In genomic region chr16:19329932-19330331, GRCh38 we compare ENCODE assay signal across 23 cellular contexts. TPM values are rescaled to one million over a fixed set of nuclear protein-coding genes. Genes with fewer than 3 reads are reported as not detected.
DNase-seq lines count a peak whose midpoint lies in the region; ATAC-seq, FAIRE-seq and TF ChIP-seq lines count a peak whose summit lies in the region.
"Had no signal": no experiment of that assay in that cellular context is flagged by ENCODE, and none has a peak within 500 bp of the region (broad histone marks: within the 10 kb centered on the region; RNA-seq: fewer than 3 reads in every experiment).

No MANE protein-coding gene starts in this region.

- no peak overlapping the region for H3K27ac ChIP-seq in HepG2 (ENCODE audit: extremely low read length, insufficient read depth, low read length)
- no peak overlapping the region for H3K27ac ChIP-seq in right lobe of liver
- H3K27ac ChIP-seq in RWPE2 (ENCODE audit: poor library complexity, severe bottlenecking) = peak overlapping the region; percentile 43
- H3K27ac ChIP-seq: BLaER1 treated with 17β-estradiol and CSF1 and Interleukin-3, amounts not matched to agents 10 nM and 100 nM had no signal

- no peak overlapping the region for H3K4me2 ChIP-seq in HepG2 (ENCODE audit: low read depth, low read length)

- no peaks in the 10 kb centered on the region for H3K9me3 ChIP-seq in HepG2 (ENCODE audit: low read length)
- no peaks in the 10 kb centered on the region for H3K9me3 ChIP-seq in right lobe of liver
- H3K9me3 ChIP-seq in RWPE2 (ENCODE audit: severe bottlenecking) = no peaks in the 10 kb centered on the region

- H3K79me2 ChIP-seq in HepG2 (ENCODE audit: insufficient read depth, low read length) = no peaks in the 10 kb centered on the region

- ATAC-seq in HepG2 = no peak
- no peak for ATAC-seq in right lobe of liver
- ATAC-seq in RWPE2 (ENCODE audit: low read depth) = peak; percentile 53; the same call in 1 of the 3 replicates
- ATAC-seq in HG02678 (IDR thresholded peaks at IDR 0.05; ENCODE audit: unreplicated experiment) = no peak
- no peak for ATAC-seq in GM21526 (IDR thresholded peaks at IDR 0.05; ENCODE audit: low FRiP score, unreplicated experiment)
- ATAC-seq: activated CD8-positive, alpha-beta T cell treated with anti-CD3 and anti-CD28 coated beads for 36 hours; left ventricle myocardium superior had no signal

- TF ChIP-seq CTCF in HepG2 (CRISPR knock-in tag; IDR thresholded peaks at IDR 0.05) (no peak), right lobe of liver (IDR thresholded peaks at IDR 0.05) (no peak), RWPE2 (IDR thresholded peaks at IDR 0.05; ENCODE audit: poor library complexity, severe bottlenecking) (no peak)

- 0 out of 2 replicates have a peak, but pooled peaks cover 5% of the 10 kb centered on the region for H3K4me1 ChIP-seq in HepG2 (ENCODE audit: insufficient read depth, low read length)
- H3K4me1 ChIP-seq in right lobe of liver = peaks cover 0 to 5% (median 0%) of the 10 kb centered on the region in 4 donors
- H3K4me1 ChIP-seq in RWPE2 (ENCODE audit: insufficient read depth, poor library complexity, severe bottlenecking) = no peaks in the 10 kb centered on the region

- in situ Hi-C loops in HepG2 (cut with HindIII; ENCODE audit: extremely low pct_ligation_motif_present, low pct_unique_long_range_greater_than_20kb) = no loop called here

- no peak overlapping the region for H3K4me3 ChIP-seq in HepG2 (replicated peaks in 1 of 3; ENCODE audit: insufficient read depth in 1 of 3, low read depth in 2 of 3, low read length in 3 of 3)
- H3K4me3 ChIP-seq in right lobe of liver = no peak overlapping the region
- H3K4me3 ChIP-seq in RWPE2 (ENCODE audit: severe bottlenecking) = no peak overlapping the region
- H3K4me3 ChIP-seq: BLaER1 treated with 17β-estradiol and CSF1 and Interleukin-3, amounts not matched to agents 10 nM and 100 nM had no signal

- H2AFZ ChIP-seq in HepG2 (ENCODE audit: low read length) = no peak overlapping the region

- no peaks in the 10 kb centered on the region for H3K36me3 ChIP-seq in HepG2 (replicated peaks in 1 of 2; ENCODE audit: control insufficient read depth in 1 of 2, insufficient read depth in 2 of 2, low read length in 2 of 2)
- no peaks in the 10 kb centered on the region for H3K36me3 ChIP-seq in right lobe of liver
- H3K36me3 ChIP-seq in RWPE2 (ENCODE audit: low read depth) = no peaks in the 10 kb centered on the region
- H3K36me3 ChIP-seq: BLaER1 treated with 17β-estradiol and CSF1 and Interleukin-3, amounts not matched to agents 10 nM and 100 nM had no signal

- CTCF ChIA-PET in HepG2 (lab: Yijun Ruan, JAX; ENCODE audit: low intra/inter-chr PET ratio, low total read pairs) = no interaction called here

- FAIRE-seq in HepG2 (lab: Jason Lieb, UNC) = no peak
- FAIRE-seq: A204.1, G401.6 had no signal

- DNase-seq in HepG2 (ENCODE audit: low spot score) (no peak), right lobe of liver (no peak), RWPE2 (ENCODE audit: low spot score) (no peak), islet precursor cell (peak; percentile 81), amniotic stem cell (lab: John Stamatoyannopoulos, UW) (no peak), posterior cingulate gyrus (no peak)
- DNase-seq: activated CD4-positive, CD25-positive, alpha-beta regulatory T cell; activated CD8-positive, alpha-beta T cell treated with anti-CD3 and anti-CD28 coated beads for 36 hours; activated naive CD4-positive, alpha-beta T cell treated with Interleukin-2 at 50 U/mL for 16 hours; activated T-cell treated with anti-CD3 and anti-CD28 coated beads, Interleukin-2, amount 50 U/mL, for 24 hours; effector memory CD4-positive, alpha-beta T cell; head of caudate nucleus; left ventricle myocardium superior; NCI-H1417; NCI-H510A; T1000 had no signal

- intact Hi-C loops in HepG2 (cut with micrococcal nuclease; ENCODE audit: unreplicated experiment) = no loop called here
- intact Hi-C loops in right lobe of liver (cut with DNase I) = no loop called here
- intact Hi-C loops in posterior cingulate gyrus (cut with DNase I) = no loop called here

- TF ChIP-seq POLR2A in HepG2 (IDR thresholded peaks at IDR 0.05; ENCODE audit: insufficient read depth in 1 of 2, low read depth in 2 of 2, low read length in 2 of 2) (no peak), right lobe of liver (IDR thresholded peaks at IDR 0.05) (no peak)

- TF ChIP-seq RAD21 in HepG2 (CRISPR knock-in tag; IDR thresholded peaks at IDR 0.05) = no peak

- H3K27me3 ChIP-seq in HepG2 (ENCODE audit: control insufficient read depth in 1 of 2, insufficient read depth in 2 of 2, low read length in 2 of 2) (no peaks in the 10 kb centered on the region), right lobe of liver (no peaks in the 10 kb centered on the region), RWPE2 (ENCODE audit: insufficient read depth, poor library complexity, severe bottlenecking) (no peaks in the 10 kb centered on the region)
- H3K27me3 ChIP-seq: BLaER1 treated with 17β-estradiol and CSF1 and Interleukin-3, amounts not matched to agents 10 nM and 100 nM had no signal

- H4K20me1 ChIP-seq in HepG2 (ENCODE audit: insufficient read depth, low read length) = no peaks in the 10 kb centered on the region
- H4K20me1 ChIP-seq: BLaER1 treated with 17β-estradiol and CSF1 and Interleukin-3, amounts not matched to agents 10 nM and 100 nM had no signal

- no TSS peak for BruUV-seq in HepG2 (replicated peaks; lab: Mats Ljungman, UMichigan)

- TF ChIP-seq EP300 in HepG2 (IDR thresholded peaks at IDR 0.05; ENCODE audit: low read depth in 2 of 2, low read length in 2 of 2) (no peak), HepG2 (CRISPR knock-in tag; IDR thresholded peaks at IDR 0.05; ENCODE audit: borderline replicate concordance) (no peak)

- H3K9ac ChIP-seq in HepG2 (ENCODE audit: insufficient read depth, low read depth, low read length) = no peak overlapping the region
- H3K9ac ChIP-seq: BLaER1 treated with 17β-estradiol and CSF1 and Interleukin-3, amounts not matched to agents 10 nM and 100 nM had no signal

- 29% methylated on average over 1 of the region's 1 CpG for WGBS in HepG2 (ENCODE audit: low lambda C conversion rate)
- 93% methylated on average over 1 of the region's 1 CpG for WGBS in right lobe of liver (ENCODE audit: insufficient coverage, low coverage, low lambda C conversion rate, missing lambda C conversion rate)

- POLR2A ChIA-PET in HepG2 (lab: Yijun Ruan, JAX) = no interaction called here

TF ChIP-seq in HepG2, 621 proteins besides CTCF, POLR2A, EP300 and RAD21:
- TF ChIP-seq ZNF549 (CRISPR knock-in tag; IDR thresholded peaks at IDR 0.05) (no peak), CREB1 (IDR thresholded peaks at IDR 0.05) (peak; percentile 60), CREB1 (CRISPR knock-in tag; IDR thresholded peaks at IDR 0.05) (no peak), ZBTB25 (CRISPR knock-in tag; IDR thresholded peaks at IDR 0.05) (no peak)

RNA-seq across cellular contexts. Expression of gene CLEC19A, which starts 44.4 kb away (rescaled TPM):
- total RNA-seq in HepG2 (2016; rRNA removed; fragmentation: Illumina TruSeq; extraction: Trizol) (not detected in 2 replicates), right lobe of liver (under 1 TPM in 1 of 6 experiments, not detected in 5; 0.12 TPM)
- not detected in 2 replicates for total RNA-seq in HepG2 (2016; cell fraction: cytosol; rRNA removed; fragmentation: Illumina TruSeq; extraction: Trizol; ENCODE audit: low read depth)
- total RNA-seq in HepG2 (2016; cell fraction: insoluble cytoplasmic fraction; rRNA removed; fragmentation: Illumina TruSeq; extraction: Trizol) = not detected in 2 replicates
- total RNA-seq in HepG2 (2016; cell fraction: membrane; rRNA removed; fragmentation: Illumina TruSeq; extraction: Trizol) = not detected in 2 replicates
- not detected in 2 replicates for total RNA-seq in HepG2 (2016; cell fraction: nucleus; rRNA removed; fragmentation: Illumina TruSeq; extraction: Trizol)
- polyA plus RNA-seq in HepG2 (2011; rRNA removed) = not detected in 2 replicates
- polyA plus RNA-seq in HepG2 (2011; cell fraction: cytosol; rRNA removed) = not detected in 2 replicates
- not detected in 2 replicates for polyA plus RNA-seq in HepG2 (2011; cell fraction: nucleus; rRNA removed)
- not detected in 2 replicates for polyA plus RNA-seq in HepG2 (2012)
- polyA plus RNA-seq in HepG2 (2016; cell fraction: cytosol; fragmentation: Illumina TruSeq; extraction: Trizol; ENCODE audit: low read depth) = not detected in 2 replicates
- polyA plus RNA-seq in HepG2 (2016; cell fraction: insoluble cytoplasmic fraction; fragmentation: Illumina TruSeq; extraction: Trizol; ENCODE audit: low read depth) = not detected in 2 replicates
- polyA plus RNA-seq in HepG2 (2016; cell fraction: membrane; fragmentation: Illumina TruSeq; extraction: Trizol; ENCODE audit: low read depth) = not detected in 2 replicates
- polyA plus RNA-seq in HepG2 (2016; cell fraction: nucleus; fragmentation: Illumina TruSeq; extraction: Trizol; ENCODE audit: insufficient read depth, low read depth) = not detected in 2 replicates
- 0.33 TPM in 1 of 2 replicates, not detected in the other for polyA minus RNA-seq in HepG2 (2011; rRNA and poly(A)+ RNA removed; ENCODE audit: low replicate concordance)
- not detected in 2 replicates for polyA minus RNA-seq in HepG2 (2011; cell fraction: cytosol; rRNA and poly(A)+ RNA removed)
- not detected in 2 replicates for polyA minus RNA-seq in HepG2 (2011; cell fraction: nucleus; rRNA and poly(A)+ RNA removed)
- total RNA-seq: activated CD8-positive, alpha-beta T cell treated with anti-CD3 and anti-CD28 coated beads for 36 hours; chondrocyte; left ventricle myocardium superior; ureter had no signal
